18 cellular contexts compared by ENCODE assay signal in the genomic region with DNA sequence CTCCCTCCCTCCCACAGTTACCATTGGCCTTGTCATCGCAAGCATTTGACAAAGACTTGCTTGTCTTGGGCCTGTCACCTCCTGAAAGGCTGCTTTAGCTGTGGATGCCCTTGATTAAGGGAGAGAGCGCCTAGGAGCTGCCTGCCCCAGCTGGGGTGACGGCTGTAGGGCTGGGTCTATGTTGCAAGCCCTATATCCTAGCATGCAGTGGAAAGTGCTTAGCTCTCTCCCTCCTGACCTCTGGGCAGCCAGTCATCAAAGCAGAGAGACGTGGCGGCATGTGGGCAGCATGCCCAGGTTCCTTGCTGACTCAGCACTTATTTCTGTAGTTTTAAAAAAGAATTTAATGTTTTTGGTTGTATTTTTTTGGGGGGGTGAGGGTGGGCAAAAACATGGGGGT.
"Had no signal": no experiment of that assay in that cellular context is flagged by ENCODE, and none has a peak within 500 bp of the region (broad histone marks: within the 10 kb centered on the region; RNA-seq: fewer than 3 reads in every experiment).

No MANE protein-coding gene starts in this region.

- FAIRE-seq: islet of Langerhans, small intestine, TTC549 had no signal

- H3K27me3 Mint-ChIP-seq: activated naive CD4-positive, alpha-beta T cell treated with anti-CD3 and anti-CD28 coated beads, Interleukin-2, amount 50 U/mL, for 24 hours; dendritic cell treated with granulocyte-macrophage colony-stimulating factor and Interleukin-4, amounts not matched to agents 40 ng/mL and 50 ng/mL, for 4 days had no signal

- H3K27ac ChIP-seq: ovary, tibial nerve had no signal

- H3K9me3 ChIP-seq: ovary had no signal

- H3K27me3 ChIP-seq: ovary, tibial nerve had no signal

- ATAC-seq: effector memory CD8-positive, alpha-beta T cell; left lobe of liver had no signal

- H3K4me1 Mint-ChIP-seq: activated naive CD4-positive, alpha-beta T cell treated with anti-CD3 and anti-CD28 coated beads, Interleukin-2, amount 50 U/mL, for 24 hours had no signal

- H3K4me1 ChIP-seq: tibial nerve had no signal

- H3K36me3 ChIP-seq: ovary, tibial nerve had no signal

- H3K4me3 Mint-ChIP-seq: activated naive CD4-positive, alpha-beta T cell treated with anti-CD3 and anti-CD28 coated beads, Interleukin-2, amount 50 U/mL, for 24 hours; brain; dendritic cell treated with granulocyte-macrophage colony-stimulating factor and Interleukin-4, amounts not matched to agents 40 ng/mL and 50 ng/mL, for 4 days; effector memory CD8-positive, alpha-beta T cell had no signal

- H3K4me3 ChIP-seq: ovary, tibial nerve had no signal

- H3K36me3 Mint-ChIP-seq: activated naive CD4-positive, alpha-beta T cell treated with anti-CD3 and anti-CD28 coated beads, Interleukin-2, amount 50 U/mL, for 24 hours had no signal

- DNase-seq: activated CD4-positive, alpha-beta T cell treated with anti-CD3 and anti-CD28 coated beads, Interleukin-2, amount 50 U/mL, for 1 hour; activated CD4-positive, CD25-positive, alpha-beta regulatory T cell; activated effector memory CD4-positive, alpha-beta T cell treated with Interleukin-2 at 50 U/mL for 16 hours; activated T-cell treated with anti-CD3 and anti-CD28 coated beads, Interleukin-2, amount 50 U/mL, for 1 hour; cerebellar nuclear complex; effector memory CD8-positive, alpha-beta T cell; erythroblast; ovary; retina; small intestine; T-helper 2 cell had no signal

- H3K27ac Mint-ChIP-seq: activated naive CD4-positive, alpha-beta T cell treated with anti-CD3 and anti-CD28 coated beads, Interleukin-2, amount 50 U/mL, for 24 hours; brain; dendritic cell treated with granulocyte-macrophage colony-stimulating factor and Interleukin-4, amounts not matched to agents 40 ng/mL and 50 ng/mL, for 4 days; effector memory CD8-positive, alpha-beta T cell had no signal
